In genomic region chr6:22737331-22737730, GRCh38 we compare ENCODE assay signal across 8 cellular contexts.
A peak's percentile ranks its signal among the peaks of the same experiment; 100 is the strongest.
DNase-seq lines count a peak whose midpoint lies in the region; ATAC-seq, FAIRE-seq and TF ChIP-seq lines count a peak whose summit lies in the region.

No MANE protein-coding gene starts in this region.

- CTCF ChIA-PET in HEK293T (lab: Yijun Ruan, JAX) = no interaction called here
- CTCF ChIA-PET in activated CD8-positive, alpha-beta T cell treated with anti-CD3 and anti-CD28 coated beads for 36 hours (lab: Charles Lee) = no interaction called here

- TF ChIP-seq CTCF in AG09309 (IDR thresholded peaks at IDR 0.05; ENCODE audit: control insufficient read depth, insufficient read depth, low read depth, low read length, missing control alignments) (peak; percentile 75), kidney (IDR thresholded peaks at IDR 0.05; ENCODE audit: borderline replicate concordance, extremely low read depth, insufficient read depth) (peak; percentile 39), vagina (IDR thresholded peaks at IDR 0.05) (peak in 1 of 3 experiments; percentile 30)
- no peak for TF ChIP-seq CTCF in activated CD8-positive, alpha-beta T cell treated with anti-CD3 and anti-CD28 coated beads for 36 hours (IDR thresholded peaks at IDR 0.05)

- POLR2A ChIA-PET in HEK293T (lab: Yijun Ruan, JAX) = no interaction called here
- POLR2A ChIA-PET in activated CD8-positive, alpha-beta T cell treated with anti-CD3 and anti-CD28 coated beads for 36 hours (lab: Charles Lee) = no interaction called here

- ATAC-seq in activated CD8-positive, alpha-beta T cell treated with anti-CD3 and anti-CD28 coated beads for 36 hours = no peak
- ATAC-seq in GM18907 (IDR thresholded peaks at IDR 0.05; ENCODE audit: unreplicated experiment) = no peak
- ATAC-seq in GM19395 (IDR thresholded peaks at IDR 0.05; ENCODE audit: unreplicated experiment) = no peak

- peaks cover 3% of the 10 kb centered on the region for H3K27me3 Mint-ChIP-seq in activated CD8-positive, alpha-beta T cell treated with anti-CD3 and anti-CD28 coated beads for 36 hours

- no peaks in the 10 kb centered on the region for H3K9me3 ChIP-seq in kidney (ENCODE audit: control insufficient read depth in 1 of 2, low read length in 2 of 2)
- no peaks in the 10 kb centered on the region for H3K9me3 ChIP-seq in vagina

- H3K4me3 ChIP-seq in AG09309 (ENCODE audit: control insufficient read depth, low read depth, low read length) (no peak overlapping the region), kidney (ENCODE audit: low read length in 2 of 2) (no peak overlapping the region), vagina (no peak overlapping the region)

- FAIRE-seq in kidney (lab: Jason Lieb, UNC) = no peak

- no peaks in the 10 kb centered on the region for H3K4me1 ChIP-seq in kidney (ENCODE audit: control insufficient read depth in 1 of 2, insufficient read depth in 1 of 2, low read depth in 1 of 2, low read length in 2 of 2)
- no peaks in the 10 kb centered on the region for H3K4me1 ChIP-seq in vagina

- TF ChIP-seq POLR2A in vagina (IDR thresholded peaks at IDR 0.05) = no peak

- H3K36me3 Mint-ChIP-seq in activated CD8-positive, alpha-beta T cell treated with anti-CD3 and anti-CD28 coated beads for 36 hours (ENCODE audit: low read depth) = no peaks in the 10 kb centered on the region

- no peak overlapping the region for H3K27ac ChIP-seq in kidney (ENCODE audit: low read depth in 2 of 2, low read length in 2 of 2)
- H3K27ac ChIP-seq in vagina = peak overlapping the region; percentile 15

- H3K27me3 ChIP-seq in vagina = no peaks in the 10 kb centered on the region

- intact Hi-C loops in kidney (cut with DNase I) (no loop called here), vagina (cut with DNase I) (no loop called here)
- intact Hi-C loops in activated CD8-positive, alpha-beta T cell treated with anti-CD3 and anti-CD28 coated beads for 36 hours (cut with micrococcal nuclease) = no loop called here

- H3K9ac ChIP-seq in kidney (ENCODE audit: low read length in 2 of 2) = no peak overlapping the region

- no peaks in the 10 kb centered on the region for H3K4me1 Mint-ChIP-seq in activated CD8-positive, alpha-beta T cell treated with anti-CD3 and anti-CD28 coated beads for 36 hours (ENCODE audit: low read depth)

- H3K4me3 Mint-ChIP-seq in activated CD8-positive, alpha-beta T cell treated with anti-CD3 and anti-CD28 coated beads for 36 hours = no peak overlapping the region

- H3K36me3 ChIP-seq in kidney (ENCODE audit: control insufficient read depth in 1 of 2, insufficient read depth in 2 of 2, low read length in 2 of 2) (no peaks in the 10 kb centered on the region), vagina (no peaks in the 10 kb centered on the region)

- no peaks in the 10 kb centered on the region for H3K9me3 Mint-ChIP-seq in activated CD8-positive, alpha-beta T cell treated with anti-CD3 and anti-CD28 coated beads for 36 hours

- no peak overlapping the region for H3K27ac Mint-ChIP-seq in activated CD8-positive, alpha-beta T cell treated with anti-CD3 and anti-CD28 coated beads for 36 hours

- peak; percentile 13 for DNase-seq in AG09309 (ENCODE audit: low read depth)
- DNase-seq in HEK293T (ENCODE audit: extremely low spot score) = peak; percentile 36
- DNase-seq in astrocyte of the hippocampus (ENCODE audit: low read depth, low spot score) = peak; percentile 70
- no peak for DNase-seq in kidney
- DNase-seq in vagina (ENCODE audit: extremely low spot score in 2 of 2) = no peak
- no peak for DNase-seq in activated CD8-positive, alpha-beta T cell treated with anti-CD3 and anti-CD28 coated beads for 36 hours

TF ChIP-seq in HEK293T, 16 proteins besides CTCF, POLR2A, EP300 and RAD21:
- TF ChIP-seq PKNOX1 (IDR thresholded peaks at IDR 0.05) = no peak

Comparison
In these comparisons a context has a peak if more than half of its experiments do, and no peak if none do; other contexts are left out.
1. DNase-seq: peak in AG09309 (single experiment), HEK293T (single experiment) and astrocyte of the hippocampus (single experiment); none in kidney (single experiment), vagina (0 of 2) and activated CD8-positive, alpha-beta T cell treated with anti-CD3 and anti-CD28 coated beads for 36 hours (single experiment).